Comparison of ENCODE assay signal across 1 cellular context in genomic region chr2:96253006-96253405, GRCh38.
TF ChIP-seq lines count a peak whose summit lies in the region.

No MANE protein-coding gene starts in this region.

TF ChIP-seq in HepG2, 621 proteins besides CTCF, POLR2A, EP300 and RAD21 (continued from another document and continues in another):
- TF ChIP-seq PRDM15 (CRISPR knock-in tag; IDR thresholded peaks at IDR 0.05) (no peak), KMT2B (CRISPR knock-in tag; IDR thresholded peaks at IDR 0.05) (no peak), ZNF510 (CRISPR knock-in tag; IDR thresholded peaks at IDR 0.05; ENCODE audit: low read depth) (no peak), ZNF101 (CRISPR knock-in tag; IDR thresholded peaks at IDR 0.05; ENCODE audit: borderline replicate concordance, low read depth) (no peak), SKIL (CRISPR knock-in tag; IDR thresholded peaks at IDR 0.05; ENCODE audit: borderline replicate concordance) (no peak), CEBPZ (IDR thresholded peaks at IDR 0.05; ENCODE audit: low read length) (no peak), PHF21A (CRISPR knock-in tag; IDR thresholded peaks at IDR 0.05) (no peak), TAF1 (CRISPR knock-in tag; IDR thresholded peaks at IDR 0.05) (no peak), ZNF629 (CRISPR knock-in tag; conservative IDR thresholded peaks at IDR 0.05) (no peak), YEATS2 (CRISPR knock-in tag; IDR thresholded peaks at IDR 0.05; ENCODE audit: borderline replicate concordance) (0 out of 2 replicates have a peak, but pooled peaks have one; percentile 24), ZNF251 (CRISPR knock-in tag; IDR thresholded peaks at IDR 0.05) (no peak), ZNF33A (CRISPR knock-in tag; IDR thresholded peaks at IDR 0.05; ENCODE audit: borderline replicate concordance) (no peak), ZNF460 (CRISPR knock-in tag; IDR thresholded peaks at IDR 0.05; ENCODE audit: borderline replicate concordance) (no peak), ETV6 (CRISPR knock-in tag; conservative IDR thresholded peaks at IDR 0.05) (no peak), FOXA1 (IDR thresholded peaks at IDR 0.05) (no peak), FOXA1 (CRISPR knock-in tag; IDR thresholded peaks at IDR 0.05) (no peak), KLF13 (CRISPR knock-in tag; IDR thresholded peaks at IDR 0.05) (no peak), FOSL2 (CRISPR knock-in tag; IDR thresholded peaks at IDR 0.05) (0 out of 2 replicates have a peak, but pooled peaks have one; percentile 21), STAT5B (CRISPR knock-in tag; IDR thresholded peaks at IDR 0.05) (no peak), KDM3A (CRISPR knock-in tag; IDR thresholded peaks at IDR 0.05; ENCODE audit: low read depth) (no peak), PLRG1 (conservative IDR thresholded peaks at IDR 0.05) (no peak), THAP11 (CRISPR knock-in tag; IDR thresholded peaks at IDR 0.05) (peak; percentile 60), HMG20A (CRISPR knock-in tag; IDR thresholded peaks at IDR 0.05; ENCODE audit: borderline replicate concordance) (no peak), ZNF136 (CRISPR knock-in tag; IDR thresholded peaks at IDR 0.05; ENCODE audit: low read depth) (no peak), U2AF2 (IDR thresholded peaks at IDR 0.05; ENCODE audit: low read depth, low read length) (no peak), ZC3H4 (CRISPR knock-in tag; IDR thresholded peaks at IDR 0.05; ENCODE audit: borderline replicate concordance) (no peak), MIXL1 (CRISPR knock-in tag; IDR thresholded peaks at IDR 0.05) (no peak), ZSCAN25 (CRISPR knock-in tag; IDR thresholded peaks at IDR 0.05) (no peak), PHB2 (IDR thresholded peaks at IDR 0.05; ENCODE audit: partially characterized antibody) (no peak), KLF15 (CRISPR knock-in tag; IDR thresholded peaks at IDR 0.05; ENCODE audit: borderline replicate concordance) (no peak), HDAC1 (CRISPR knock-in tag; IDR thresholded peaks at IDR 0.05) (0 out of 2 replicates have a peak, but pooled peaks have one; percentile 26), HDAC2 (CRISPR knock-in tag; IDR thresholded peaks at IDR 0.05) (no peak), TEAD2 (CRISPR knock-in tag; IDR thresholded peaks at IDR 0.05) (no peak), NCOA5 (CRISPR knock-in tag; IDR thresholded peaks at IDR 0.05) (no peak), XRCC5 (optimal IDR thresholded peaks at IDR 0.05; ENCODE audit: low read length) (peak; percentile 61), TCF12 (IDR thresholded peaks at IDR 0.05) (no peak), TCF12 (CRISPR knock-in tag; IDR thresholded peaks at IDR 0.05) (no peak), SRF (IDR thresholded peaks at IDR 0.05; ENCODE audit: low read depth, low read length) (no peak), ZNF557 (CRISPR knock-in tag; IDR thresholded peaks at IDR 0.05) (no peak), ISX (CRISPR knock-in tag; conservative IDR thresholded peaks at IDR 0.05) (no peak), ZSCAN20 (CRISPR knock-in tag; IDR thresholded peaks at IDR 0.05; ENCODE audit: borderline replicate concordance) (no peak), MAFF (IDR thresholded peaks at IDR 0.05; ENCODE audit: low read depth, low read length) (no peak)
- TF ChIP-seq, protein P1, sequence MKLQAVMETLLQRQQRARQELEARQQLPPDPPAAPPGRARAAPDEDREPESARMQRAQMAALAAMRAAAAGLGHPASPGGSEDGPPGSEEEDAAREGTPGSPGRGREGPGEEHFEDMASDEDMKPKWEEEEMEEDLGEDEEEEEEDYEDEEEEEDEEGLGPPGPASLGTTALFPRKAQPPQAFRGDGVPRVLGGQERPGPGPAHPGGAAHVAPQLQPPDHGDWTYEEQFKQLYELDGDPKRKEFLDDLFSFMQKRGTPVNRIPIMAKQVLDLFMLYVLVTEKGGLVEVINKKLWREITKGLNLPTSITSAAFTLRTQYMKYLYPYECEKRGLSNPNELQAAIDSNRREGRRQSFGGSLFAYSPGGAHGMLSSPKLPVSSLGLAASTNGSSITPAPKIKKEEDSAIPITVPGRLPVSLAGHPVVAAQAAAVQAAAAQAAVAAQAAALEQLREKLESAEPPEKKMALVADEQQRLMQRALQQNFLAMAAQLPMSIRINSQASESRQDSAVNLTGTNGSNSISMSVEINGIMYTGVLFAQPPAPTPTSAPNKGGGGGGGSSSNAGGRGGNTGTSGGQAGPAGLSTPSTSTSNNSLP (IDR thresholded peaks at IDR 0.05; ENCODE audit: low read depth, low read length): no peak
- TF ChIP-seq, protein P2, sequence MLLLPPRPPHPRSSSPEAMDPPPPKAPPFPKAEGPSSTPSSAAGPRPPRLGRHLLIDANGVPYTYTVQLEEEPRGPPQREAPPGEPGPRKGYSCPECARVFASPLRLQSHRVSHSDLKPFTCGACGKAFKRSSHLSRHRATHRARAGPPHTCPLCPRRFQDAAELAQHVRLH (CRISPR knock-in tag; IDR thresholded peaks at IDR 0.05; ENCODE audit: borderline replicate concordance, low read depth): no peak
- TF ChIP-seq, protein P3, sequence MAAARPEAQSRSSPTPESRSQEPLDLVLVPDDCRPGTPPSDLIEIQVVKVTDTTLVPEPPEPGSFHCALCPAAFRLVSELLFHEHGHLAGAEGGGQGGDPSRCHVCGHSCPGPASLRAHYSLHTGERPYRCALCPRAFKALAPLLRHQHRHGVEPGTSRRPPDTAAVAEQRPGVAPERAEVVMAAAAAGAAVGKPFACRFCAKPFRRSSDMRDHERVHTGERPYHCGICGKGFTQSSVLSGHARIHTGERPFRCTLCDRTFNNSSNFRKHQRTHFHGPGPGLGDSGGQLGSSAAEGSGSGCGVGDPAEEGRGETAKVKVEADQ (CRISPR knock-in tag; IDR thresholded peaks at IDR 0.05; ENCODE audit: borderline replicate concordance): no peak
- TF ChIP-seq, protein P4, sequence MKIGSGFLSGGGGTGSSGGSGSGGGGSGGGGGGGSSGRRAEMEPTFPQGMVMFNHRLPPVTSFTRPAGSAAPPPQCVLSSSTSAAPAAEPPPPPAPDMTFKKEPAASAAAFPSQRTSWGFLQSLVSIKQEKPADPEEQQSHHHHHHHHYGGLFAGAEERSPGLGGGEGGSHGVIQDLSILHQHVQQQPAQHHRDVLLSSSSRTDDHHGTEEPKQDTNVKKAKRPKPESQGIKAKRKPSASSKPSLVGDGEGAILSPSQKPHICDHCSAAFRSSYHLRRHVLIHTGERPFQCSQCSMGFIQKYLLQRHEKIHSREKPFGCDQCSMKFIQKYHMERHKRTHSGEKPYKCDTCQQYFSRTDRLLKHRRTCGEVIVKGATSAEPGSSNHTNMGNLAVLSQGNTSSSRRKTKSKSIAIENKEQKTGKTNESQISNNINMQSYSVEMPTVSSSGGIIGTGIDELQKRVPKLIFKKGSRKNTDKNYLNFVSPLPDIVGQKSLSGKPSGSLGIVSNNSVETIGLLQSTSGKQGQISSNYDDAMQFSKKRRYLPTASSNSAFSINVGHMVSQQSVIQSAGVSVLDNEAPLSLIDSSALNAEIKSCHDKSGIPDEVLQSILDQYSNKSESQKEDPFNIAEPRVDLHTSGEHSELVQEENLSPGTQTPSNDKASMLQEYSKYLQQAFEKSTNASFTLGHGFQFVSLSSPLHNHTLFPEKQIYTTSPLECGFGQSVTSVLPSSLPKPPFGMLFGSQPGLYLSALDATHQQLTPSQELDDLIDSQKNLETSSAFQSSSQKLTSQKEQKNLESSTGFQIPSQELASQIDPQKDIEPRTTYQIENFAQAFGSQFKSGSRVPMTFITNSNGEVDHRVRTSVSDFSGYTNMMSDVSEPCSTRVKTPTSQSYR (CRISPR knock-in tag; IDR thresholded peaks at IDR 0.05; ENCODE audit: borderline replicate concordance): peak; percentile 7; the same call in 1 of the 2 replicates
- TF ChIP-seq, protein P5, sequence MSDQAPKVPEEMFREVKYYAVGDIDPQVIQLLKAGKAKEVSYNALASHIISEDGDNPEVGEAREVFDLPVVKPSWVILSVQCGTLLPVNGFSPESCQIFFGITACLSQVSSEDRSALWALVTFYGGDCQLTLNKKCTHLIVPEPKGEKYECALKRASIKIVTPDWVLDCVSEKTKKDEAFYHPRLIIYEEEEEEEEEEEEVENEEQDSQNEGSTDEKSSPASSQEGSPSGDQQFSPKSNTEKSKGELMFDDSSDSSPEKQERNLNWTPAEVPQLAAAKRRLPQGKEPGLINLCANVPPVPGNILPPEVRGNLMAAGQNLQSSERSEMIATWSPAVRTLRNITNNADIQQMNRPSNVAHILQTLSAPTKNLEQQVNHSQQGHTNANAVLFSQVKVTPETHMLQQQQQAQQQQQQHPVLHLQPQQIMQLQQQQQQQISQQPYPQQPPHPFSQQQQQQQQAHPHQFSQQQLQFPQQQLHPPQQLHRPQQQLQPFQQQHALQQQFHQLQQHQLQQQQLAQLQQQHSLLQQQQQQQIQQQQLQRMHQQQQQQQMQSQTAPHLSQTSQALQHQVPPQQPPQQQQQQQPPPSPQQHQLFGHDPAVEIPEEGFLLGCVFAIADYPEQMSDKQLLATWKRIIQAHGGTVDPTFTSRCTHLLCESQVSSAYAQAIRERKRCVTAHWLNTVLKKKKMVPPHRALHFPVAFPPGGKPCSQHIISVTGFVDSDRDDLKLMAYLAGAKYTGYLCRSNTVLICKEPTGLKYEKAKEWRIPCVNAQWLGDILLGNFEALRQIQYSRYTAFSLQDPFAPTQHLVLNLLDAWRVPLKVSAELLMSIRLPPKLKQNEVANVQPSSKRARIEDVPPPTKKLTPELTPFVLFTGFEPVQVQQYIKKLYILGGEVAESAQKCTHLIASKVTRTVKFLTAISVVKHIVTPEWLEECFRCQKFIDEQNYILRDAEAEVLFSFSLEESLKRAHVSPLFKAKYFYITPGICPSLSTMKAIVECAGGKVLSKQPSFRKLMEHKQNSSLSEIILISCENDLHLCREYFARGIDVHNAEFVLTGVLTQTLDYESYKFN (CRISPR knock-in tag; conservative IDR thresholded peaks at IDR 0.05): peak; percentile 49; the same call in 1 of the 2 replicates
